ENCODE assay signal across 26 cellular contexts in genomic region chr16:17107450-17107849, GRCh38.
"Had no signal": no experiment of that assay in that cellular context is flagged by ENCODE, and none has a peak within 500 bp of the region (broad histone marks: within the 10 kb centered on the region; RNA-seq: fewer than 3 reads in every experiment).

No MANE protein-coding gene starts in this region.

- H3K27ac Mint-ChIP-seq: dendritic cell treated with granulocyte-macrophage colony-stimulating factor and Interleukin-4, amounts not matched to agents 40 ng/mL and 50 ng/mL, for 4 days; endodermal cell; mesothelial cell of epicardium; progenitor cell of endocrine pancreas had no signal

- FAIRE-seq: islet of Langerhans, small intestine had no signal

- H3K27me3 Mint-ChIP-seq: dendritic cell treated with granulocyte-macrophage colony-stimulating factor and Interleukin-4, amounts not matched to agents 40 ng/mL and 50 ng/mL, for 4 days; naive B cell; natural killer cell treated with Interleukin-12 subunit alpha and Interleukin-12 subunit beta and Interleukin-15 and Interleukin-18, amount 100 ng/mL, for 72 hours; progenitor cell of endocrine pancreas had no signal

- H3K4me3 Mint-ChIP-seq: dendritic cell treated with granulocyte-macrophage colony-stimulating factor and Interleukin-4, amounts not matched to agents 40 ng/mL and 50 ng/mL, for 4 days; endodermal cell; mesothelial cell of epicardium; naive B cell; natural killer cell treated with Interleukin-12 subunit alpha and Interleukin-12 subunit beta and Interleukin-15 and Interleukin-18, amount 100 ng/mL, for 72 hours; neural crest cell had no signal

- ATAC-seq: esophagus mucosa; foreskin keratinocyte; gastroesophageal sphincter; heart left ventricle; left cardiac atrium; left lung; mucosa of descending colon; natural killer cell treated with Interleukin-12 subunit alpha and Interleukin-12 subunit beta and Interleukin-15 and Interleukin-18, amount 100 ng/mL, for 72 hours had no signal

- H3K36me3 Mint-ChIP-seq: natural killer cell treated with Interleukin-12 subunit alpha and Interleukin-12 subunit beta and Interleukin-15 and Interleukin-18, amount 100 ng/mL, for 72 hours had no signal

- DNase-seq: effector CD8-positive, alpha-beta T cell; endodermal cell; foreskin keratinocyte; heart left ventricle; left cardiac atrium; left lung; mesenchymal stem cell; mucosa of descending colon; naive B cell; right lobe of liver; small intestine; stimulated activated CD4-positive, alpha-beta T cell treated with anti-CD3 and anti-CD28 coated beads, Interleukin-15, amount 100 ng/mL, for 24 hours; stimulated activated CD4-positive, alpha-beta T cell treated with anti-CD3 and anti-CD28 coated beads, Interleukin-4, amount 100 ng/mL, for 1 hour; stimulated activated CD8-positive, alpha-beta memory T cell treated with anti-CD3 and anti-CD28 coated beads, Interleukin-4, amount 100 ng/mL, for 48 hours; stimulated activated naive CD4-positive, alpha-beta T cell treated with Interleukin-2 at 50 U/mL for 16 hours; stomach; thyroid gland; trophoblast cell had no signal

- H3K9me3 Mint-ChIP-seq: dendritic cell treated with granulocyte-macrophage colony-stimulating factor and Interleukin-4, amounts not matched to agents 40 ng/mL and 50 ng/mL, for 4 days; endodermal cell; natural killer cell treated with Interleukin-12 subunit alpha and Interleukin-12 subunit beta and Interleukin-15 and Interleukin-18, amount 100 ng/mL, for 72 hours; neural crest cell had no signal
